30 cellular contexts compared by ENCODE assay signal in genomic region chr2:35538796-35539195, GRCh38.
"Had no signal": no experiment of that assay in that cellular context is flagged by ENCODE, and none has a peak within 500 bp of the region (broad histone marks: within the 10 kb centered on the region; RNA-seq: fewer than 3 reads in every experiment).

No MANE protein-coding gene starts in this region.

- H3K9me3 Mint-ChIP-seq: dendritic cell treated with granulocyte-macrophage colony-stimulating factor and Interleukin-4, amounts not matched to agents 40 ng/mL and 50 ng/mL, for 4 days had no signal

- FAIRE-seq: islet of Langerhans, small intestine had no signal

- H3K4me1 ChIP-seq: heart right ventricle, left ventricle myocardium inferior, stomach, thyroid gland had no signal

- H3K27me3 Mint-ChIP-seq: brain; dendritic cell treated with granulocyte-macrophage colony-stimulating factor and Interleukin-4, amounts not matched to agents 40 ng/mL and 50 ng/mL, for 4 days; naive B cell; progenitor cell of endocrine pancreas; stimulated activated memory B cell treated with anti-CD40 and anti-IgM and Interleukin-4, amounts not matched to agents 10 μg/mL and 1 μg/mL and 100 μg/mL, for 72 hours had no signal

- ATAC-seq: activated naive CD4-positive, alpha-beta T cell treated with anti-CD3 and anti-CD28 coated beads, Interleukin-2, amount 50 U/mL, for 72 hours; activated T-cell treated with anti-CD3 and anti-CD28 coated beads, Interleukin-2, amount 50 U/mL, for 72 hours; esophagus mucosa; heart right ventricle; sciatic nerve; stimulated activated memory B cell treated with anti-CD40 and anti-IgM and Interleukin-4, amounts not matched to agents 10 μg/mL and 1 μg/mL and 100 μg/mL, for 72 hours had no signal

- H3K36me3 ChIP-seq: heart right ventricle, left ventricle myocardium inferior, ovary, stomach, thyroid gland, upper lobe of left lung had no signal

- H3K36me3 Mint-ChIP-seq: activated naive CD4-positive, alpha-beta T cell treated with anti-CD3 and anti-CD28 coated beads, Interleukin-2, amount 50 U/mL, for 72 hours; brain; mesothelial cell of epicardium; naive B cell; stimulated activated memory B cell treated with anti-CD40 and anti-IgM and Interleukin-4, amounts not matched to agents 10 μg/mL and 1 μg/mL and 100 μg/mL, for 72 hours had no signal

- H3K27ac ChIP-seq: heart right ventricle, left ventricle myocardium inferior, ovary, stomach, thyroid gland, upper lobe of left lung had no signal

- H3K9me3 ChIP-seq: ovary, stomach, thyroid gland, upper lobe of left lung had no signal

- H3K4me1 Mint-ChIP-seq: brain; endodermal cell; mesothelial cell of epicardium; naive B cell; stimulated activated memory B cell treated with anti-CD40 and anti-IgM and Interleukin-4, amounts not matched to agents 10 μg/mL and 1 μg/mL and 100 μg/mL, for 72 hours had no signal

- H3K27me3 ChIP-seq: heart right ventricle, ovary, stomach, thyroid gland, upper lobe of left lung had no signal

- H3K4me3 ChIP-seq: heart right ventricle, left ventricle myocardium inferior, ovary, stomach, thyroid gland, upper lobe of left lung had no signal

- H3K4me3 Mint-ChIP-seq: activated T-cell treated with anti-CD3 and anti-CD28 coated beads, Interleukin-2, amount 50 U/mL, for 72 hours; brain; dendritic cell treated with granulocyte-macrophage colony-stimulating factor and Interleukin-4, amounts not matched to agents 40 ng/mL and 50 ng/mL, for 4 days; endodermal cell; mesothelial cell of epicardium; naive B cell; stimulated activated memory B cell treated with anti-CD40 and anti-IgM and Interleukin-4, amounts not matched to agents 10 μg/mL and 1 μg/mL and 100 μg/mL, for 72 hours had no signal

- DNase-seq: activated CD4-positive, alpha-beta T cell treated with anti-CD3 and anti-CD28 coated beads for 4 hours; activated CD4-positive, alpha-beta T cell treated with anti-CD3 and anti-CD28 coated beads, Interleukin-2, amount 50 U/mL, for 4 hours; activated CD4-positive, CD25-positive, alpha-beta regulatory T cell; activated naive CD4-positive, alpha-beta T cell; activated T-cell treated with anti-CD3 and anti-CD28 coated beads for 4 hours; activated T-cell treated with anti-CD3 and anti-CD28 coated beads, Interleukin-2, amount 50 U/mL, for 72 hours; caudate nucleus; endodermal cell; foreskin melanocyte; heart right ventricle; left ventricle myocardium inferior; naive B cell; ovary; retina; small intestine; stimulated activated CD4-positive, alpha-beta T cell treated with anti-CD3 and anti-CD28 coated beads, Interleukin-4, amount 100 ng/mL, for 24 hours; stimulated activated CD8-positive, alpha-beta memory T cell treated with anti-CD3 and anti-CD28 coated beads, Interleukin-4, amount 100 ng/mL, for 48 hours; stomach; T-helper 1 cell; thyroid gland; upper lobe of left lung had no signal

- H3K27ac Mint-ChIP-seq: activated naive CD4-positive, alpha-beta T cell treated with anti-CD3 and anti-CD28 coated beads, Interleukin-2, amount 50 U/mL, for 72 hours; activated T-cell treated with anti-CD3 and anti-CD28 coated beads, Interleukin-2, amount 50 U/mL, for 72 hours; brain; dendritic cell treated with granulocyte-macrophage colony-stimulating factor and Interleukin-4, amounts not matched to agents 40 ng/mL and 50 ng/mL, for 4 days; endodermal cell; mesothelial cell of epicardium; naive B cell; progenitor cell of endocrine pancreas; stimulated activated memory B cell treated with anti-CD40 and anti-IgM and Interleukin-4, amounts not matched to agents 10 μg/mL and 1 μg/mL and 100 μg/mL, for 72 hours had no signal
